ENCODE assay signal across 1 cellular context in the genomic region with DNA sequence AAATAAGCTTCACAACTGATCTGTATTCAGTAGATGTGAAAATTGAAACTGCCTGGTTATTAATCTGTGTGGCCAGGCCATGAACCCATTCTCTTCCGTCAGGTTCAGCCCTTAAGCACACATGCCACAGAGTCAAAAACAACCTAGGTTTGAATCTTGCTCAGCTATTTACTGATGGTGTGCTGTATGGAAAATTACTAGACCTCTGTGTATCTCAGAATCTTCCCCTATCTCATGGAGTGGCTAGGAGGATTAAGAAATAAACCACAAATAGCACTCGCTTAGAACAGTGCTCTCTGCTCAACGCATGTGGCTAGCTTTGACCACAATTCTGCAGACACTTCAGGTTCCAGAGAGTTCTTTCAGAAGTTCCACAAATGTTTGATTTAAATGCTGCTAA.
A peak's percentile ranks its signal among the peaks of the same experiment; 100 is the strongest.
TF ChIP-seq lines count a peak whose summit lies in the region.

No MANE protein-coding gene starts in this region.

TF ChIP-seq in GM12878, 131 proteins besides CTCF, POLR2A, EP300 and RAD21 (continued from another document and continues in another):
- TF ChIP-seq, protein P1, sequence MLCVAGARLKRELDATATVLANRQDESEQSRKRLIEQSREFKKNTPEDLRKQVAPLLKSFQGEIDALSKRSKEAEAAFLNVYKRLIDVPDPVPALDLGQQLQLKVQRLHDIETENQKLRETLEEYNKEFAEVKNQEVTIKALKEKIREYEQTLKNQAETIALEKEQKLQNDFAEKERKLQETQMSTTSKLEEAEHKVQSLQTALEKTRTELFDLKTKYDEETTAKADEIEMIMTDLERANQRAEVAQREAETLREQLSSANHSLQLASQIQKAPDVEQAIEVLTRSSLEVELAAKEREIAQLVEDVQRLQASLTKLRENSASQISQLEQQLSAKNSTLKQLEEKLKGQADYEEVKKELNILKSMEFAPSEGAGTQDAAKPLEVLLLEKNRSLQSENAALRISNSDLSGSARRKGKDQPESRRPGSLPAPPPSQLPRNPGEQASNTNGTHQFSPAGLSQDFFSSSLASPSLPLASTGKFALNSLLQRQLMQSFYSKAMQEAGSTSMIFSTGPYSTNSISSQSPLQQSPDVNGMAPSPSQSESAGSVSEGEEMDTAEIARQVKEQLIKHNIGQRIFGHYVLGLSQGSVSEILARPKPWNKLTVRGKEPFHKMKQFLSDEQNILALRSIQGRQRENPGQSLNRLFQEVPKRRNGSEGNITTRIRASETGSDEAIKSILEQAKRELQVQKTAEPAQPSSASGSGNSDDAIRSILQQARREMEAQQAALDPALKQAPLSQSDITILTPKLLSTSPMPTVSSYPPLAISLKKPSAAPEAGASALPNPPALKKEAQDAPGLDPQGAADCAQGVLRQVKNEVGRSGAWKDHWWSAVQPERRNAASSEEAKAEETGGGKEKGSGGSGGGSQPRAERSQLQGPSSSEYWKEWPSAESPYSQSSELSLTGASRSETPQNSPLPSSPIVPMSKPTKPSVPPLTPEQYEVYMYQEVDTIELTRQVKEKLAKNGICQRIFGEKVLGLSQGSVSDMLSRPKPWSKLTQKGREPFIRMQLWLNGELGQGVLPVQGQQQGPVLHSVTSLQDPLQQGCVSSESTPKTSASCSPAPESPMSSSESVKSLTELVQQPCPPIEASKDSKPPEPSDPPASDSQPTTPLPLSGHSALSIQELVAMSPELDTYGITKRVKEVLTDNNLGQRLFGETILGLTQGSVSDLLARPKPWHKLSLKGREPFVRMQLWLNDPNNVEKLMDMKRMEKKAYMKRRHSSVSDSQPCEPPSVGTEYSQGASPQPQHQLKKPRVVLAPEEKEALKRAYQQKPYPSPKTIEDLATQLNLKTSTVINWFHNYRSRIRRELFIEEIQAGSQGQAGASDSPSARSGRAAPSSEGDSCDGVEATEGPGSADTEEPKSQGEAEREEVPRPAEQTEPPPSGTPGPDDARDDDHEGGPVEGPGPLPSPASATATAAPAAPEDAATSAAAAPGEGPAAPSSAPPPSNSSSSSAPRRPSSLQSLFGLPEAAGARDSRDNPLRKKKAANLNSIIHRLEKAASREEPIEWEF (IDR thresholded peaks at IDR 0.05; ENCODE audit: insufficient replicate concordance, low read depth, low read length): no peak
- TF ChIP-seq JUNB (IDR thresholded peaks at IDR 0.05) (no peak; the same call in 1 of the 2 replicates), RCOR1 (conservative IDR thresholded peaks at IDR 0.05; ENCODE audit: low read depth, low read length) (no peak), ETV6 (conservative IDR thresholded peaks at IDR 0.05 in 1 of 2, IDR thresholded peaks at IDR 0.05 in 1 of 2; ENCODE audit: borderline replicate concordance in 1 of 2, low read depth in 1 of 2) (peak in 1 of 2 experiments; percentile 33; a peak in 1 of 4 replicates), STAT1 (conservative IDR thresholded peaks at IDR 0.05) (no peak), PAX5 (IDR thresholded peaks at IDR 0.05; ENCODE audit: borderline replicate concordance, low read depth, low read length) (peak; percentile 63; the same call in 1 of the 2 replicates), POU2F2 (IDR thresholded peaks at IDR 0.05; ENCODE audit: borderline replicate concordance, low read depth, low read length) (peak; percentile 58; the same call in 2 of the 3 replicates), SIN3A (IDR thresholded peaks at IDR 0.05; ENCODE audit: low read depth, low read length) (no peak), TCF7 (IDR thresholded peaks at IDR 0.05; ENCODE audit: borderline replicate concordance) (no peak), MYB (IDR thresholded peaks at IDR 0.05; ENCODE audit: borderline replicate concordance, low read depth, low read length) (no peak), ZNF24 (IDR thresholded peaks at IDR 0.05) (no peak), SPI1 (IDR thresholded peaks at IDR 0.05; ENCODE audit: borderline replicate concordance, insufficient read depth, low read depth, low read length) (no peak), SP1 (IDR thresholded peaks at IDR 0.05; ENCODE audit: low read depth, low read length) (peak; percentile 32), MEF2B (IDR thresholded peaks at IDR 0.05; ENCODE audit: partially characterized antibody, poor library complexity, severe bottlenecking) (peak; percentile 63), NR2F1 (conservative IDR thresholded peaks at IDR 0.05) (peak; percentile 70), IRF4 (IDR thresholded peaks at IDR 0.05; ENCODE audit: low read depth, low read length) (peak; percentile 63; the same call in 1 of the 2 replicates), NRF1 (conservative IDR thresholded peaks at IDR 0.05; ENCODE audit: low read depth, low read length) (no peak), SIX5 (IDR thresholded peaks at IDR 0.05; ENCODE audit: low read depth, low read length, severe bottlenecking) (no peak), FOS (IDR thresholded peaks at IDR 0.05; ENCODE audit: borderline replicate concordance, extremely low read depth, insufficient read length) (no peak), TAF1 (IDR thresholded peaks at IDR 0.05; ENCODE audit: borderline replicate concordance, low read depth, low read length) (peak; percentile 65; the same call in 1 of the 2 replicates), KDM1A (IDR thresholded peaks at IDR 0.05; ENCODE audit: borderline replicate concordance) (no peak), BCL11A (IDR thresholded peaks at IDR 0.05; ENCODE audit: low read depth, low read length) (no peak; the same call in 1 of the 2 replicates), EED (IDR thresholded peaks at IDR 0.05; ENCODE audit: low read depth) (peak; percentile 66), NBN (IDR thresholded peaks at IDR 0.05) (0 out of 2 replicates have a peak, but pooled peaks have one; percentile 55), SUPT20H (IDR thresholded peaks at IDR 0.05; ENCODE audit: borderline replicate concordance, control insufficient read depth, low read depth, low read length) (no peak), NR2C2 (IDR thresholded peaks at IDR 0.05; ENCODE audit: borderline replicate concordance, control insufficient read depth, insufficient read length, low read depth) (no peak), ZNF622 (IDR thresholded peaks at IDR 0.05) (no peak), GABPA (IDR thresholded peaks at IDR 0.05; ENCODE audit: low read depth) (no peak), ZNF592 (IDR thresholded peaks at IDR 0.05) (peak; percentile 43; the same call in 1 of the 2 replicates), ZNF217 (IDR thresholded peaks at IDR 0.05) (peak; percentile 85), RB1 (IDR thresholded peaks at IDR 0.05; ENCODE audit: borderline replicate concordance) (no peak), CBFB (IDR thresholded peaks at IDR 0.05; ENCODE audit: low read depth) (peak; percentile 90), HCFC1 (IDR thresholded peaks at IDR 0.05; ENCODE audit: low read length) (no peak), SMARCA5 (IDR thresholded peaks at IDR 0.05) (no peak), TCF3 (IDR thresholded peaks at IDR 0.05; ENCODE audit: borderline replicate concordance, insufficient read depth, low read depth, low read length) (no peak), STAT3 (IDR thresholded peaks at IDR 0.05; ENCODE audit: low read depth, low read length) (no peak), ESRRA (IDR thresholded peaks at IDR 0.05; ENCODE audit: low read length) (no peak), RUNX3 (IDR thresholded peaks at IDR 0.05; ENCODE audit: low read length) (peak; percentile 99), DPF2 (IDR thresholded peaks at IDR 0.05) (peak; percentile 83), SMC3 (IDR thresholded peaks at IDR 0.05; ENCODE audit: borderline replicate concordance, low read length) (no peak), CREB1 (IDR thresholded peaks at IDR 0.05; ENCODE audit: low read depth) (peak; percentile 40; the same call in 1 of the 2 replicates), SRF (IDR thresholded peaks at IDR 0.05; ENCODE audit: low read depth in 2 of 2, low read length in 2 of 2) (no peak), IKZF2 (IDR thresholded peaks at IDR 0.05) (peak; percentile 86 to 87; a peak in 3 of 4 replicates)
- TF ChIP-seq, protein P2, sequence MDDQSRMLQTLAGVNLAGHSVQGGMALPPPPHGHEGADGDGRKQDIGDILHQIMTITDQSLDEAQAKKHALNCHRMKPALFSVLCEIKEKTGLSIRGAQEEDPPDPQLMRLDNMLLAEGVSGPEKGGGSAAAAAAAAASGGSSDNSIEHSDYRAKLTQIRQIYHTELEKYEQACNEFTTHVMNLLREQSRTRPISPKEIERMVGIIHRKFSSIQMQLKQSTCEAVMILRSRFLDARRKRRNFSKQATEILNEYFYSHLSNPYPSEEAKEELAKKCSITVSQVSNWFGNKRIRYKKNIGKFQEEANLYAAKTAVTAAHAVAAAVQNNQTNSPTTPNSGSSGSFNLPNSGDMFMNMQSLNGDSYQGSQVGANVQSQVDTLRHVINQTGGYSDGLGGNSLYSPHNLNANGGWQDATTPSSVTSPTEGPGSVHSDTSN (IDR thresholded peaks at IDR 0.05; ENCODE audit: insufficient replicate concordance, low read depth, low read length): no peak
- TF ChIP-seq, protein P3, sequence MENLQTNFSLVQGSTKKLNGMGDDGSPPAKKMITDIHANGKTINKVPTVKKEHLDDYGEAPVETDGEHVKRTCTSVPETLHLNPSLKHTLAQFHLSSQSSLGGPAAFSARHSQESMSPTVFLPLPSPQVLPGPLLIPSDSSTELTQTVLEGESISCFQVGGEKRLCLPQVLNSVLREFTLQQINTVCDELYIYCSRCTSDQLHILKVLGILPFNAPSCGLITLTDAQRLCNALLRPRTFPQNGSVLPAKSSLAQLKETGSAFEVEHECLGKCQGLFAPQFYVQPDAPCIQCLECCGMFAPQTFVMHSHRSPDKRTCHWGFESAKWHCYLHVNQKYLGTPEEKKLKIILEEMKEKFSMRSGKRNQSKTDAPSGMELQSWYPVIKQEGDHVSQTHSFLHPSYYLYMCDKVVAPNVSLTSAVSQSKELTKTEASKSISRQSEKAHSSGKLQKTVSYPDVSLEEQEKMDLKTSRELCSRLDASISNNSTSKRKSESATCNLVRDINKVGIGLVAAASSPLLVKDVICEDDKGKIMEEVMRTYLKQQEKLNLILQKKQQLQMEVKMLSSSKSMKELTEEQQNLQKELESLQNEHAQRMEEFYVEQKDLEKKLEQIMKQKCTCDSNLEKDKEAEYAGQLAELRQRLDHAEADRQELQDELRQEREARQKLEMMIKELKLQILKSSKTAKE (IDR thresholded peaks at IDR 0.05; ENCODE audit: low read depth, poor library complexity, severe bottlenecking): peak; percentile 80
- TF ChIP-seq, protein P4, sequence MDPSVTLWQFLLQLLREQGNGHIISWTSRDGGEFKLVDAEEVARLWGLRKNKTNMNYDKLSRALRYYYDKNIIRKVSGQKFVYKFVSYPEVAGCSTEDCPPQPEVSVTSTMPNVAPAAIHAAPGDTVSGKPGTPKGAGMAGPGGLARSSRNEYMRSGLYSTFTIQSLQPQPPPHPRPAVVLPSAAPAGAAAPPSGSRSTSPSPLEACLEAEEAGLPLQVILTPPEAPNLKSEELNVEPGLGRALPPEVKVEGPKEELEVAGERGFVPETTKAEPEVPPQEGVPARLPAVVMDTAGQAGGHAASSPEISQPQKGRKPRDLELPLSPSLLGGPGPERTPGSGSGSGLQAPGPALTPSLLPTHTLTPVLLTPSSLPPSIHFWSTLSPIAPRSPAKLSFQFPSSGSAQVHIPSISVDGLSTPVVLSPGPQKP (IDR thresholded peaks at IDR 0.05; ENCODE audit: low read depth, low read length): no peak
- TF ChIP-seq, protein P5, sequence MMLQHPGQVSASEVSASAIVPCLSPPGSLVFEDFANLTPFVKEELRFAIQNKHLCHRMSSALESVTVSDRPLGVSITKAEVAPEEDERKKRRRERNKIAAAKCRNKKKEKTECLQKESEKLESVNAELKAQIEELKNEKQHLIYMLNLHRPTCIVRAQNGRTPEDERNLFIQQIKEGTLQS (IDR thresholded peaks at IDR 0.05; ENCODE audit: borderline replicate concordance, extremely low read depth, low read depth, low read length): no peak
- TF ChIP-seq, protein P6, sequence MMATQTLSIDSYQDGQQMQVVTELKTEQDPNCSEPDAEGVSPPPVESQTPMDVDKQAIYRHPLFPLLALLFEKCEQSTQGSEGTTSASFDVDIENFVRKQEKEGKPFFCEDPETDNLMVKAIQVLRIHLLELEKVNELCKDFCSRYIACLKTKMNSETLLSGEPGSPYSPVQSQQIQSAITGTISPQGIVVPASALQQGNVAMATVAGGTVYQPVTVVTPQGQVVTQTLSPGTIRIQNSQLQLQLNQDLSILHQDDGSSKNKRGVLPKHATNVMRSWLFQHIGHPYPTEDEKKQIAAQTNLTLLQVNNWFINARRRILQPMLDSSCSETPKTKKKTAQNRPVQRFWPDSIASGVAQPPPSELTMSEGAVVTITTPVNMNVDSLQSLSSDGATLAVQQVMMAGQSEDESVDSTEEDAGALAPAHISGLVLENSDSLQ (IDR thresholded peaks at IDR 0.05): no peak
- TF ChIP-seq, protein P7, sequence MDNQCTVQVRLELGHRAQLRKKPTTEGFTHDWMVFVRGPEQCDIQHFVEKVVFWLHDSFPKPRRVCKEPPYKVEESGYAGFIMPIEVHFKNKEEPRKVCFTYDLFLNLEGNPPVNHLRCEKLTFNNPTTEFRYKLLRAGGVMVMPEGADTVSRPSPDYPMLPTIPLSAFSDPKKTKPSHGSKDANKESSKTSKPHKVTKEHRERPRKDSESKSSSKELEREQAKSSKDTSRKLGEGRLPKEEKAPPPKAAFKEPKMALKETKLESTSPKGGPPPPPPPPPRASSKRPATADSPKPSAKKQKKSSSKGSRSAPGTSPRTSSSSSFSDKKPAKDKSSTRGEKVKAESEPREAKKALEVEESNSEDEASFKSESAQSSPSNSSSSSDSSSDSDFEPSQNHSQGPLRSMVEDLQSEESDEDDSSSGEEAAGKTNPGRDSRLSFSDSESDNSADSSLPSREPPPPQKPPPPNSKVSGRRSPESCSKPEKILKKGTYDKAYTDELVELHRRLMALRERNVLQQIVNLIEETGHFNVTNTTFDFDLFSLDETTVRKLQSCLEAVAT (IDR thresholded peaks at IDR 0.05): peak; percentile 77
